Comparison of ENCODE assay signal across 8 cellular contexts in the genomic region with DNA sequence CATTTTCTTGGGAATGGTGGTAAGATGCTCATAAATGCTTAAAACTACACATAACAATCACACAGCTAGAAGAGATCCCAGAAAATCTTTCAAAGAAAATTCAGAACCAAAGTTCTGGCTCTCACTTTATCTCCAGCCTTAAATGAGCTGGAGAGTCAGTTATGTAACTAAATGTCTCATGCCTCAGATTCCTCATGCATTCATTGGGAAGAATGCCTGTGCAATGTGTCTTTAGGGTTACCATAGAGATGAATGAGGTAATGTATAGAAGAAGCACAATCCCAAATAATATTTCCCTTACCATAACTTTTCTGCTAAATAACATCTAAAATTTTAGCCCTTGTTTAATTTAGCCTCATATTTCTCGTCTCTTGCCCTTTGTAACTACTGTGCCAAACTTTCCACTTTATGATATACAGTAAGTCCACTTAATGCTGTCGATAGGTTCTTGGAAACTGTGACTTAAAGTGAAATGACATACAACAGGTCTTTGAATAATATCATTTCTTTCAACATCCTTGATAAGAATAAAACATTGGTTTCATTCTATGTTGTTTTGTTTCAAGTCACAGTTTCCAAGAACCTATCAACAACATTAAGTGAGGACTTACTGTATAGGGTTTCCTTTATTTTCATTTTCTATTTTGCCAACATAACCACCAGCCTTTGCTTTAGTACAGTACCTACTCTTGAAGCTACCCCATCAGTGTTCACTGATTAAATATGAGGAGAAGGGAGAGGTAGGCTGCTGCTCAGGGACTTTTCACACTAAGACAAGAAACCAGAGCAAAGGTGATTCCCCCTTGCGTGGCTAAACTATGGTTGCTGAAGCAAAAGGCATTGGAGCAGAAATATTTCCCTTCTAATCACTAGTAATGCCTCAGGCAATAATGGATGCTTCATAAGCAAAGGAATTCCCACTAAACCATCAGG.
DNase-seq lines count a peak whose midpoint lies in the region; ATAC-seq and TF ChIP-seq lines count a peak whose summit lies in the region.
"Had no signal": no experiment of that assay in that cellular context is flagged by ENCODE, and none has a peak within 500 bp of the region (broad histone marks: within the 10 kb centered on the region; RNA-seq: fewer than 3 reads in every experiment).

No MANE protein-coding gene starts in this region.

- no peaks in the 10 kb centered on the region for H3K9me3 ChIP-seq in tibial artery

- TF ChIP-seq CTCF in retinal pigment epithelial cell (conservative IDR thresholded peaks at IDR 0.05; ENCODE audit: low read depth, low read length) (no peak), tibial artery (IDR thresholded peaks at IDR 0.05) (no peak), coronary artery (IDR thresholded peaks at IDR 0.05) (no peak)

- no peaks in the 10 kb centered on the region for H3K27me3 ChIP-seq in tibial artery

- H3K4me3 ChIP-seq in retinal pigment epithelial cell (ENCODE audit: low read length), result no peak overlapping the region
- no peak overlapping the region for H3K4me3 ChIP-seq in tibial artery
- H3K4me3 ChIP-seq in coronary artery, result no peak overlapping the region

- H3K36me3 Mint-ChIP-seq in activated naive CD8-positive, alpha-beta T cell treated with anti-CD3 and anti-CD28 coated beads, Interleukin-2, amount 10 ng/mL, durations not matched to agents 7 days and 5 days, result peaks cover 16% of the 10 kb centered on the region
- H3K36me3 Mint-ChIP-seq: IgD-negative memory B cell had no signal

- H3K4me1 Mint-ChIP-seq in activated naive CD8-positive, alpha-beta T cell treated with anti-CD3 and anti-CD28 coated beads, Interleukin-2, amount 10 ng/mL, durations not matched to agents 7 days and 5 days, result peaks cover 73% of the 10 kb centered on the region

- H3K4me1 ChIP-seq in tibial artery, result peaks cover 0 to 26% (median 2%) of the 10 kb centered on the region in 4 donors

- peak overlapping the region; percentile 79 for H3K4me3 Mint-ChIP-seq in activated naive CD8-positive, alpha-beta T cell treated with anti-CD3 and anti-CD28 coated beads, Interleukin-2, amount 10 ng/mL, durations not matched to agents 7 days and 5 days

- H3K27ac ChIP-seq in tibial artery (no peak overlapping the region), coronary artery (peak overlapping the region in 1 of 2 donors; percentile 54)

- H3K9me3 Mint-ChIP-seq in activated naive CD8-positive, alpha-beta T cell treated with anti-CD3 and anti-CD28 coated beads, Interleukin-2, amount 10 ng/mL, durations not matched to agents 7 days and 5 days, result peaks cover 11% of the 10 kb centered on the region

- intact Hi-C loops in tibial artery (cut with DNase I; ENCODE audit: low total_unique reads), result no loop called here

- DNase-seq in activated naive CD8-positive, alpha-beta T cell treated with anti-CD3 and anti-CD28 coated beads, Interleukin-2, amount 10 ng/mL, durations not matched to agents 7 days and 5 days, result no peak
- peak; percentile 50 for DNase-seq in retinal pigment epithelial cell (ENCODE audit: low read depth)
- DNase-seq in tibial artery, result no peak
- no peak for DNase-seq in effector CD8-positive, alpha-beta T cell (lab: John Stamatoyannopoulos, UW)
- no peak for DNase-seq in coronary artery (ENCODE audit: low spot score)

- POLR2A ChIA-PET in activated naive CD8-positive, alpha-beta T cell treated with anti-CD3 and anti-CD28 coated beads, Interleukin-2, amount 10 ng/mL, durations not matched to agents 7 days and 5 days (lab: Charles Lee), result interaction anchor here (0.6 to 4.0 kb wide), 3 partner anchors 24 to 298 kb away, joined by 3 to 43 read pairs (median 5); no protein-coding TSS in a partner anchor

- peak; percentile 36 for ATAC-seq in GM18907 (IDR thresholded peaks at IDR 0.05; ENCODE audit: unreplicated experiment)
- peak; percentile 43 for ATAC-seq in HG03196 (IDR thresholded peaks at IDR 0.05; ENCODE audit: unreplicated experiment)
- peak; percentile 62 for ATAC-seq in activated naive CD8-positive, alpha-beta T cell treated with anti-CD3 and anti-CD28 coated beads, Interleukin-2, amount 10 ng/mL, durations not matched to agents 7 days and 5 days (ENCODE audit: low read depth)

- H3K27ac Mint-ChIP-seq in activated naive CD8-positive, alpha-beta T cell treated with anti-CD3 and anti-CD28 coated beads, Interleukin-2, amount 10 ng/mL, durations not matched to agents 7 days and 5 days, result peak overlapping the region; percentile 86

- H3K36me3 ChIP-seq in tibial artery, result no peaks in the 10 kb centered on the region

- H3K27me3 Mint-ChIP-seq in activated naive CD8-positive, alpha-beta T cell treated with anti-CD3 and anti-CD28 coated beads, Interleukin-2, amount 10 ng/mL, durations not matched to agents 7 days and 5 days, result no peaks in the 10 kb centered on the region
- H3K27me3 Mint-ChIP-seq: IgD-negative memory B cell had no signal
